8 cellular contexts compared by ENCODE assay signal in genomic region chr4:112559053-112559452, GRCh38. TPM values are rescaled to one million over a fixed set of nuclear protein-coding genes. Genes with fewer than 3 reads are reported as not detected.
"Had no signal": no experiment of that assay in that cellular context is flagged by ENCODE, and none has a peak within 500 bp of the region (broad histone marks: within the 10 kb centered on the region; RNA-seq: fewer than 3 reads in every experiment).

No MANE protein-coding gene starts in this region.

- DNase-seq: IMR-90, KBM-7, KG1 had no signal

- FAIRE-seq: HTR-8/SVneo, K562 had no signal

- ATAC-seq: K562 had no signal

- H3K4me3 ChIP-seq: K562 had no signal

- H3K27ac ChIP-seq: HL-60 had no signal

RNA-seq across cellular contexts. Expression of gene NEUROG2, which starts 43.1 kb away (rescaled TPM):
- total RNA-seq: HT-29, IMR-90 had no signal
- polyA plus RNA-seq: IgD-negative memory B cell, IMR-90 had no signal
